ENCODE assay signal across 20 cellular contexts in genomic region chr17:61657338-61657737, GRCh38.
"Had no signal": no experiment of that assay in that cellular context is flagged by ENCODE, and none has a peak within 500 bp of the region (broad histone marks: within the 10 kb centered on the region; RNA-seq: fewer than 3 reads in every experiment).

No MANE protein-coding gene starts in this region.

- H3K4me1 ChIP-seq: SJCRH30 had no signal

- H3K27me3 Mint-ChIP-seq: IgD-negative memory B cell had no signal

- H3K27ac Mint-ChIP-seq: IgD-negative memory B cell, T-cell had no signal

- DNase-seq: Kasumi-1, MM.1S, NCI-H1092 treated with DMSO at 0.1 percent for 48 hours, NCI-H1436, NCI-H187, NCI-H2029 treated with DMSO at 0.1 percent for 48 hours, NCI-H2171 treated with DMSO at 0.1 percent for 48 hours, NCI-H524, NCI-H526 treated with DMSO at 0.1 percent for 48 hours, NCI-H748 treated with DMSO at 0.1 percent for 48 hours, SHP77, SJCRH30, SW 1271, T-cell had no signal

- ATAC-seq: HepG2, K562, Panc1, T-cell had no signal

- H3K27ac ChIP-seq: KMS-11, RWPE1, SJCRH30 had no signal

- H3K4me3 ChIP-seq: K562, SJCRH30 had no signal

- H3K4me2 ChIP-seq: KMS-11 had no signal

- H3K27me3 ChIP-seq: SJCRH30 had no signal

- H3K4me3 Mint-ChIP-seq: IgD-negative memory B cell, T-cell had no signal

- H3K4me1 Mint-ChIP-seq: T-cell had no signal

- H3K9ac ChIP-seq: KMS-11 had no signal

- H3K9me3 ChIP-seq: SJCRH30 had no signal

- H3K36me3 ChIP-seq: SJCRH30 had no signal
